ENCODE assay signal across 8 cellular contexts in the genomic region with DNA sequence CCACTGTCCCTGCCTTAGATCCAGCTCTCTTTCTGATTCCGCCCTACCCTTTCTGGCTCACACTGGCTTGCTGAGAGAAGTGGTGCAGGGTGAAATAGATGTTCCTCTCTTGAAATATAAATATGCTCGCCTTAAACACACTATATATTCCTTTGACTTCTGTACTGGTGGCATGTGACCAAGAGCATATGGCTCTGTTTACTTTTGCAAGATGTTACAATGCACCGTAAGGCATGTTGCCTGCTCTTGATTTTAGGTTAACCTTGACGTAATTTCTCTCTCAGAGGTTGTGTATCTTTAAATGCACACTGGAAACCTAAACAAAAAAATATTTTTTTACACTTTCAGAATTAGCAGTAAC. TPM values are rescaled to one million over a fixed set of nuclear protein-coding genes. Genes with fewer than 3 reads are reported as not detected.
DNase-seq lines count a peak whose midpoint lies in the region; ATAC-seq and TF ChIP-seq lines count a peak whose summit lies in the region.

No MANE protein-coding gene starts in this region.

- TF ChIP-seq CTCF in AG04450 (IDR thresholded peaks at IDR 0.05; ENCODE audit: low read depth, low read length) (no peak), left lung (IDR thresholded peaks at IDR 0.05) (no peak), upper lobe of right lung (IDR thresholded peaks at IDR 0.05) (no peak)

- peaks cover 27% of the 10 kb centered on the region for H3K36me3 Mint-ChIP-seq in activated T-helper 1 cell treated with anti-CD3 and anti-CD28 coated beads, Interleukin-12 subunit alpha, Interleukin-12 subunit beta, Interleukin-2, Interleukin-4 antibody, amounts not matched to agents 30 ng/mL and 10 ng/mL and 1 ng/mL, durations not matched to agents 14 hours and 24 hours and 36 hours (ENCODE audit: low read depth)

- peaks cover 0 to 25% of the 10 kb centered on the region in 2 donors for H3K4me1 ChIP-seq in left lung
- H3K4me1 ChIP-seq in upper lobe of right lung: peaks cover 23% of the 10 kb centered on the region

- CTCF ChIA-PET in AG04450 (lab: Charles Lee): interaction anchor here (0.6 to 2.1 kb wide), 7 partner anchors 232 to 578 kb away, joined by 3 to 16 read pairs (median 4); partner anchors contain the start of gene GFM1

- H3K9me3 Mint-ChIP-seq in activated T-helper 1 cell treated with anti-CD3 and anti-CD28 coated beads, Interleukin-12 subunit alpha, Interleukin-12 subunit beta, Interleukin-2, Interleukin-4 antibody, amounts not matched to agents 30 ng/mL and 10 ng/mL and 1 ng/mL, durations not matched to agents 14 hours and 24 hours and 36 hours: peaks cover 17% of the 10 kb centered on the region

- POLR2A ChIA-PET in AG04450 (lab: Yijun Ruan, JAX): no interaction called here

- H3K36me3 ChIP-seq in left lung (no peaks in the 10 kb centered on the region), upper lobe of right lung (no peaks in the 10 kb centered on the region)

- intact Hi-C loops in activated T-helper 1 cell treated with anti-CD3 and anti-CD28 coated beads, Interleukin-12 subunit alpha, Interleukin-12 subunit beta, Interleukin-2, Interleukin-4 antibody, amounts not matched to agents 30 ng/mL and 10 ng/mL and 1 ng/mL, durations not matched to agents 14 hours and 24 hours and 36 hours (cut with micrococcal nuclease): loop anchor here (1.0 to 5.0 kb wide), 7 partner anchors 12 to 532 kb away; partner anchors contain the start of genes GFM1 and MLF1
- intact Hi-C loops in left lung (cut with DNase I) (no loop called here), upper lobe of right lung (cut with DNase I) (no loop called here)

- H3K27me3 Mint-ChIP-seq in activated T-helper 1 cell treated with anti-CD3 and anti-CD28 coated beads, Interleukin-12 subunit alpha, Interleukin-12 subunit beta, Interleukin-2, Interleukin-4 antibody, amounts not matched to agents 30 ng/mL and 10 ng/mL and 1 ng/mL, durations not matched to agents 14 hours and 24 hours and 36 hours (ENCODE audit: insufficient read depth): peaks cover 38% of the 10 kb centered on the region

- H3K27me3 ChIP-seq in AG04450 (ENCODE audit: control insufficient read depth, insufficient read depth, low read length) (peaks cover 29% of the 10 kb centered on the region), left lung (peaks cover 36 to 39% of the 10 kb centered on the region in 2 donors), upper lobe of right lung (peaks cover 36% of the 10 kb centered on the region)

- H3K27ac ChIP-seq in AG04450 (ENCODE audit: low read depth, low read length) (peak overlapping the region; percentile 80), left lung (peak overlapping the region; percentile 73 to 76), upper lobe of right lung (peak overlapping the region; percentile 65)

- H3K4me1 Mint-ChIP-seq in activated T-helper 1 cell treated with anti-CD3 and anti-CD28 coated beads, Interleukin-12 subunit alpha, Interleukin-12 subunit beta, Interleukin-2, Interleukin-4 antibody, amounts not matched to agents 30 ng/mL and 10 ng/mL and 1 ng/mL, durations not matched to agents 14 hours and 24 hours and 36 hours (ENCODE audit: low read depth): peaks cover 62% of the 10 kb centered on the region

- H3K9me3 ChIP-seq in AG04450 (ENCODE audit: control insufficient read depth, insufficient read depth, low read length) (no peaks in the 10 kb centered on the region; the same call in none of the 2 replicates), left lung (peaks cover 0 to 4% of the 10 kb centered on the region in 2 donors), upper lobe of right lung (peaks cover 4% of the 10 kb centered on the region)

- H3K4me3 ChIP-seq in AG04450 (ENCODE audit: low read depth, low read length) (peak overlapping the region; percentile 90), left lung (peak overlapping the region; percentile 79 to 85), upper lobe of right lung (peak overlapping the region; percentile 83)

- peak overlapping the region; percentile 65 for H3K27ac Mint-ChIP-seq in activated T-helper 1 cell treated with anti-CD3 and anti-CD28 coated beads, Interleukin-12 subunit alpha, Interleukin-12 subunit beta, Interleukin-2, Interleukin-4 antibody, amounts not matched to agents 30 ng/mL and 10 ng/mL and 1 ng/mL, durations not matched to agents 14 hours and 24 hours and 36 hours

- peak overlapping the region; percentile 87 for H3K4me3 Mint-ChIP-seq in activated T-helper 1 cell treated with anti-CD3 and anti-CD28 coated beads, Interleukin-12 subunit alpha, Interleukin-12 subunit beta, Interleukin-2, Interleukin-4 antibody, amounts not matched to agents 30 ng/mL and 10 ng/mL and 1 ng/mL, durations not matched to agents 14 hours and 24 hours and 36 hours

- no peak for DNase-seq in AG04450 (ENCODE audit: low read depth, low spot score)
- no peak for DNase-seq in activated T-helper 1 cell treated with anti-CD3 and anti-CD28 coated beads, Interleukin-12 subunit alpha, Interleukin-12 subunit beta, Interleukin-2, Interleukin-4 antibody, amounts not matched to agents 30 ng/mL and 10 ng/mL and 1 ng/mL, durations not matched to agents 14 hours and 24 hours and 36 hours (ENCODE audit: low spot score)
- DNase-seq in left lung: no peak
- no peak for DNase-seq in upper lobe of right lung
- DNase-seq in H4 (ENCODE audit: low spot score): no peak
- DNase-seq in hepatic stellate cell (ENCODE audit: low spot score): no peak

- peak; percentile 3 for ATAC-seq in GM21786 (IDR thresholded peaks at IDR 0.05; ENCODE audit: unreplicated experiment)
- no peak for ATAC-seq in left lung
- no peak for ATAC-seq in upper lobe of right lung
- ATAC-seq in GM21576 (IDR thresholded peaks at IDR 0.05; ENCODE audit: unreplicated experiment): no peak

RNA-seq across cellular contexts. Expression of gene RSRC1, which starts 0.7 kb away (rescaled TPM):
- polyA plus RNA-seq in AG04450 (2011; rRNA removed): 5.7 and 6.7 TPM in 2 replicates
- 11.4 and 18.2 TPM in 2 replicates for polyA minus RNA-seq in AG04450 (2011; rRNA and poly(A)+ RNA removed)
- total RNA-seq in activated T-helper 1 cell treated with anti-CD3 and anti-CD28 coated beads, Interleukin-12 subunit alpha, Interleukin-12 subunit beta, Interleukin-2, Interleukin-4 antibody, amounts not matched to agents 30 ng/mL and 10 ng/mL and 1 ng/mL, durations not matched to agents 14 hours and 24 hours and 36 hours: 41.1 and 41.8 TPM in 2 replicates
- total RNA-seq in left lung (10 to 100 TPM; 25.2 to 26.3 TPM), upper lobe of right lung (28.1 TPM)
- 78.5 and 89.7 TPM in 2 replicates for total RNA-seq in H4 (2014; rRNA removed; shearing (Covaris generic))

RNA-seq across cellular contexts. Expression of gene SHOX2, which starts 4.4 kb away (rescaled TPM):
- 0.10 TPM in 1 of 2 replicates, not detected in the other for polyA plus RNA-seq in AG04450 (2011; rRNA removed)
- polyA minus RNA-seq in AG04450 (2011; rRNA and poly(A)+ RNA removed): not detected in 2 replicates
- not detected in 2 replicates for total RNA-seq in activated T-helper 1 cell treated with anti-CD3 and anti-CD28 coated beads, Interleukin-12 subunit alpha, Interleukin-12 subunit beta, Interleukin-2, Interleukin-4 antibody, amounts not matched to agents 30 ng/mL and 10 ng/mL and 1 ng/mL, durations not matched to agents 14 hours and 24 hours and 36 hours
- total RNA-seq in left lung (under 1 TPM; 0.09 to 0.21 TPM), upper lobe of right lung (0.49 TPM)
- 3.0 and 4.3 TPM in 2 replicates for total RNA-seq in H4 (2014; rRNA removed; shearing (Covaris generic))
